9 cellular contexts compared by ENCODE assay signal in genomic region chr5:176995896-176996767, GRCh38. TPM values are rescaled to one million over a fixed set of nuclear protein-coding genes. Genes with fewer than 3 reads are reported as not detected.
DNase-seq lines count a peak whose midpoint lies in the region; ATAC-seq, FAIRE-seq and TF ChIP-seq lines count a peak whose summit lies in the region.
"Had no signal": no experiment of that assay in that cellular context is flagged by ENCODE, and none has a peak within 500 bp of the region (broad histone marks: within the 10 kb centered on the region; RNA-seq: fewer than 3 reads in every experiment).

No MANE protein-coding gene starts in this region.

- ATAC-seq in GM18868 (IDR thresholded peaks at IDR 0.05; ENCODE audit: unreplicated experiment) (peak; percentile 66), HG03045 (IDR thresholded peaks at IDR 0.05; ENCODE audit: unreplicated experiment) (no peak)

- POLR2A ChIA-PET in BJ (lab: Charles Lee), result interaction anchor here (0.5 kb wide), 1 partner anchor 601 kb away, joined by 6 read pairs; no protein-coding TSS in a partner anchor

- H3K4me3 ChIP-seq in BJ (ENCODE audit: low read depth, low read length), result no peak overlapping the region
- no peak overlapping the region for H3K4me3 ChIP-seq in OCI-LY1 (ENCODE audit: low read depth, low read length, poor library complexity, severe bottlenecking)
- H3K4me3 ChIP-seq in foreskin fibroblast (ENCODE audit: low read depth in 1 of 2, low read length in 2 of 2), result no peak overlapping the region
- no peak overlapping the region for H3K4me3 ChIP-seq in prostate gland

- DNase-seq in BJ (ENCODE audit: low read depth), result peak; percentile 55
- DNase-seq in foreskin fibroblast, result peak; percentile 61 to 77
- no peak for DNase-seq in cerebellar cortex (ENCODE audit: low spot score)
- DNase-seq in prostate gland (ENCODE audit: low spot score), result no peak
- no peak for DNase-seq in H54 (ENCODE audit: insufficient read length, low spot score)
- DNase-seq: NCI-H2227 treated with DMSO at 0.1 percent for 48 hours had no signal

- FAIRE-seq in H54 (lab: Jason Lieb, UNC), result no peak

- peak overlapping the region; percentile 91 for H3K27ac ChIP-seq in OCI-LY1 (ENCODE audit: low read depth, low read length, poor library complexity, severe bottlenecking)
- H3K27ac ChIP-seq in prostate gland, result no peak overlapping the region

- H3F3A ChIP-seq in OCI-LY1 (ENCODE audit: insufficient read depth, low read length), result peaks cover 3% of the 10 kb centered on the region; the same call in 1 of the 2 replicates

- peak overlapping the region; percentile 41 for H3K4me2 ChIP-seq in OCI-LY1 (ENCODE audit: low read length)

- TF ChIP-seq POLR2A in prostate gland (IDR thresholded peaks at IDR 0.05) (no peak), H54 (IDR thresholded peaks at IDR 0.05; ENCODE audit: low read depth, low read length) (no peak)

- 43% methylated on average over 4 of the region's 4 CpGs for WGBS in prostate gland

- H4K20me1 ChIP-seq in OCI-LY1 (ENCODE audit: insufficient read depth, low read length), result no peaks in the 10 kb centered on the region

- no peaks in the 10 kb centered on the region for H3K9me2 ChIP-seq in OCI-LY1 (ENCODE audit: low read depth, low read length)

- intact Hi-C loops in prostate gland (cut with DNase I), result no loop called here

- H3K36me3 ChIP-seq in BJ (ENCODE audit: control insufficient read depth, insufficient read depth, low read length), result no peaks in the 10 kb centered on the region
- H3K36me3 ChIP-seq in OCI-LY1 (ENCODE audit: insufficient read depth, low read length), result peaks cover 24% of the 10 kb centered on the region
- H3K36me3 ChIP-seq in prostate gland, result no peaks in the 10 kb centered on the region

- peaks cover 51% of the 10 kb centered on the region for H3K4me1 ChIP-seq in OCI-LY1 (ENCODE audit: insufficient read depth, low read length, severe bottlenecking)
- H3K4me1 ChIP-seq in prostate gland (replicated peaks), result no peaks in the 10 kb centered on the region

- peak overlapping the region; percentile 0; the same call in 1 of the 2 replicates for H3K9ac ChIP-seq in OCI-LY1 (ENCODE audit: low read length)

- TF ChIP-seq CTCF in BJ (IDR thresholded peaks at IDR 0.05; ENCODE audit: insufficient read depth, low read depth, low read length), result no peak
- TF ChIP-seq CTCF in OCI-LY1 (IDR thresholded peaks at IDR 0.05; ENCODE audit: low read length), result no peak
- no peak for TF ChIP-seq CTCF in foreskin fibroblast (IDR thresholded peaks at IDR 0.05; ENCODE audit: low read depth, low read length)
- no peak for TF ChIP-seq CTCF in prostate gland (IDR thresholded peaks at IDR 0.05)

- peaks cover 97% of the 10 kb centered on the region for H3K79me2 ChIP-seq in OCI-LY1 (ENCODE audit: insufficient read depth, low read length)

- H3K9me3 ChIP-seq in OCI-LY1 (ENCODE audit: low read length) (no peaks in the 10 kb centered on the region), prostate gland (no peaks in the 10 kb centered on the region)

- no peak overlapping the region for H2AFZ ChIP-seq in OCI-LY1 (ENCODE audit: low read length)

- H3K27me3 ChIP-seq in BJ (ENCODE audit: control insufficient read depth, insufficient read depth, low read length) (no peaks in the 10 kb centered on the region), OCI-LY1 (ENCODE audit: insufficient read depth, low read length) (no peaks in the 10 kb centered on the region), prostate gland (replicated peaks; ENCODE audit: insufficient read depth) (no peaks in the 10 kb centered on the region)

- CTCF ChIA-PET in BJ (lab: Yijun Ruan, JAX), result interaction anchor here (1.5 kb wide), 1 partner anchor 10 kb away, joined by 11 read pairs; the partner anchor contains the start of gene UIMC1

RNA-seq across cellular contexts. Expression of gene UIMC1, which starts 10.4 kb away (rescaled TPM):
- 14.1 and 20.1 TPM in 2 replicates for polyA plus RNA-seq in BJ (2011; rRNA removed)
- 14.5 and 21.7 TPM in 2 replicates for polyA minus RNA-seq in BJ (2011; rRNA and poly(A)+ RNA removed)
- total RNA-seq in prostate gland, result 10 to 100 TPM; 29.3 to 38.3 TPM

RNA-seq across cellular contexts. Expression of gene ZNF346, which starts 26.4 kb away (rescaled TPM):
- polyA plus RNA-seq in BJ (2011; rRNA removed), result 14.4 and 16.8 TPM in 2 replicates
- polyA minus RNA-seq in BJ (2011; rRNA and poly(A)+ RNA removed), result 14.6 and 17.3 TPM in 2 replicates
- total RNA-seq in prostate gland, result 10 to 100 TPM; 23.6 to 34.4 TPM

Comparison
In these comparisons a context has a peak if more than half of its experiments do, and no peak if none do; other contexts are left out.
1. DNase-seq: peak in BJ (single experiment) and foreskin fibroblast (2 of 2); none in cerebellar cortex (single experiment), prostate gland (single experiment) and H54 (single experiment).